1 cellular context compared by ENCODE assay signal in the genomic region with DNA sequence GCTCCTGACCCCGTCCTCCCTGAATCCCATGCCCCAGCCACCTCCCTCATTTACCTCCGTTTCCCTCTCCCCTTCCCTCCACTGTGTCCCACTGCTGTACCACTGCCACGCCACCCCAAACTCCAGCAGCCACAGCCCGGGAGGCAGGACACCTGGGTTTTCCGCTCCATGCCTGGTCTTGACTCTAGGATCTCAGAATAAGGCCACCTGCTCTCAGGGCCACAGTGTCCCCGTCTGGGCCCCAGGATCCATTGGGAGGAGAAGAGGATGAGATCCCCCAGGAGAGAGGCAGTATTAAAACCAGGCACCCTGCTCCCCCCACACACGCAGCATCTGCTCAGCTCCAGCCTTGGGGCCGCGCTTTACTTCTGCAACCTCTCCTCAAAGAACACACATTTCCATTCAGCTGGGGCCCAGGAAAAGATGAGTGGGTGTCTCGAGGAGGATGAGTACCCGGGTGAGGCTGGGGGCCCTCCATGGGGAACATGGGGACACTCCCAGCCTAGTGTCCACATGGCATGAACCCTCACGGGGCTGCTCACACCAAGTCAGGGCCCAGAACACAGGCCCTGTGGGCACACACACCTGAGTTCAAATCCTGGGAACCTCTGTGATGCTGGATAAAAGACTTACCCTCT.
TF ChIP-seq lines count a peak whose summit lies in the region.

No MANE protein-coding gene starts in this region.

TF ChIP-seq in H1, 55 proteins besides CTCF, POLR2A, EP300 and RAD21:
- TF ChIP-seq CBX5 (IDR thresholded peaks at IDR 0.05; ENCODE audit: low read depth, low read length) (no peak), SAP30 (IDR thresholded peaks at IDR 0.05; ENCODE audit: insufficient read depth, insufficient replicate concordance, low read length) (no peak), SUZ12 (IDR thresholded peaks at IDR 0.05; ENCODE audit: low read length) (no peak), RBBP5 (IDR thresholded peaks at IDR 0.05; ENCODE audit: borderline replicate concordance, low read depth, low read length) (no peak), JUND (IDR thresholded peaks at IDR 0.05; ENCODE audit: low read length) (no peak), CTBP2 (IDR thresholded peaks at IDR 0.05; ENCODE audit: borderline replicate concordance, insufficient read depth, insufficient read length, low read length) (no peak), KDM1A (IDR thresholded peaks at IDR 0.05; ENCODE audit: borderline replicate concordance, low read length) (no peak)
- TF ChIP-seq, protein P1, sequence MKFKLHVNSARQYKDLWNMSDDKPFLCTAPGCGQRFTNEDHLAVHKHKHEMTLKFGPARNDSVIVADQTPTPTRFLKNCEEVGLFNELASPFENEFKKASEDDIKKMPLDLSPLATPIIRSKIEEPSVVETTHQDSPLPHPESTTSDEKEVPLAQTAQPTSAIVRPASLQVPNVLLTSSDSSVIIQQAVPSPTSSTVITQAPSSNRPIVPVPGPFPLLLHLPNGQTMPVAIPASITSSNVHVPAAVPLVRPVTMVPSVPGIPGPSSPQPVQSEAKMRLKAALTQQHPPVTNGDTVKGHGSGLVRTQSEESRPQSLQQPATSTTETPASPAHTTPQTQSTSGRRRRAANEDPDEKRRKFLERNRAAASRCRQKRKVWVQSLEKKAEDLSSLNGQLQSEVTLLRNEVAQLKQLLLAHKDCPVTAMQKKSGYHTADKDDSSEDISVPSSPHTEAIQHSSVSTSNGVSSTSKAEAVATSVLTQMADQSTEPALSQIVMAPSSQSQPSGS (IDR thresholded peaks at IDR 0.05; ENCODE audit: low read length) = no peak
- TF ChIP-seq, protein P2, sequence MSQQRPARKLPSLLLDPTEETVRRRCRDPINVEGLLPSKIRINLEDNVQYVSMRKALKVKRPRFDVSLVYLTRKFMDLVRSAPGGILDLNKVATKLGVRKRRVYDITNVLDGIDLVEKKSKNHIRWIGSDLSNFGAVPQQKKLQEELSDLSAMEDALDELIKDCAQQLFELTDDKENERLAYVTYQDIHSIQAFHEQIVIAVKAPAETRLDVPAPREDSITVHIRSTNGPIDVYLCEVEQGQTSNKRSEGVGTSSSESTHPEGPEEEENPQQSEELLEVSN (IDR thresholded peaks at IDR 0.05) = no peak
